In genomic region chr11:69537855-69538640, GRCh38 we compare ENCODE assay signal across 21 cellular contexts. TPM values are rescaled to one million over a fixed set of nuclear protein-coding genes. Genes with fewer than 3 reads are reported as not detected.
A peak's percentile ranks its signal among the peaks of the same experiment; 100 is the strongest.
DNase-seq lines count a peak whose midpoint lies in the region; TF ChIP-seq lines count a peak whose summit lies in the region.
"Had no signal": no experiment of that assay in that cellular context is flagged by ENCODE, and none has a peak within 500 bp of the region (broad histone marks: within the 10 kb centered on the region; RNA-seq: fewer than 3 reads in every experiment).

No MANE protein-coding gene starts in this region.

- peak; percentile 67 for DNase-seq in chondrocyte (ENCODE audit: low spot score)
- DNase-seq in mesenteric fat pad (ENCODE audit: low spot score) = peak; percentile 60
- DNase-seq in spleen = peak; percentile 65
- no peak for DNase-seq in tibial nerve (ENCODE audit: low spot score in 2 of 2)
- no peak for DNase-seq in cerebellum (ENCODE audit: low spot score)
- no peak for DNase-seq in DMS 273 treated with DMSO at 0.1 percent for 48 hours (lab: John Stamatoyannopoulos, UW)
- DNase-seq: DMS79, MM.1S, NCI-H1092, NCI-H1436 treated with DMSO at 0.1 percent for 48 hours, NCI-H2029, NCI-H446, NCI-H82, OCI-M1, SHP77 treated with DMSO at 0.1 percent for 48 hours had no signal

- no peak overlapping the region for H3K27ac Mint-ChIP-seq in chondrocyte (ENCODE audit: unreplicated experiment)
- H3K27ac Mint-ChIP-seq: CD8-positive, alpha-beta memory T cell; GM23338 had no signal

- H3K36me3 ChIP-seq in BLaER1 treated with 17β-estradiol and CSF1 and Interleukin-3, amounts not matched to agents 10 nM and 100 nM = no peaks in the 10 kb centered on the region
- H3K36me3 ChIP-seq in spleen (no peaks in the 10 kb centered on the region), tibial nerve (no peaks in the 10 kb centered on the region)

- intact Hi-C loops in spleen (cut with DNase I; ENCODE audit: low total_unique reads) = no loop called here

- no peak for TF ChIP-seq POLR2A in spleen (IDR thresholded peaks at IDR 0.05)
- TF ChIP-seq POLR2A in tibial nerve (IDR thresholded peaks at IDR 0.05) = no peak

- 0 out of 22 replicates have a peak overlapping the region, but pooled peaks of 1 of the 11 experiments have one; percentile 36 for H3K27ac ChIP-seq in BLaER1 treated with 17β-estradiol and CSF1 and Interleukin-3, amounts not matched to agents 10 nM and 100 nM
- H3K27ac ChIP-seq in spleen = no peak overlapping the region
- H3K27ac ChIP-seq in tibial nerve = no peak overlapping the region

- 83 to 95% (median 86%) methylated on average over 10 to 12 of the region's 12 CpGs for WGBS in spleen, 5 donors
- WGBS in tibial nerve, 2 donors = 87 to 92% methylated on average over 12 of the region's 12 CpGs

- no peak overlapping the region; a peak in 1 of 22 replicates for H3K9ac ChIP-seq in BLaER1 treated with 17β-estradiol and CSF1 and Interleukin-3, amounts not matched to agents 10 nM and 100 nM

- H3K27me3 Mint-ChIP-seq in chondrocyte (ENCODE audit: low read depth) = no peaks in the 10 kb centered on the region

- H3K9me3 Mint-ChIP-seq in chondrocyte (ENCODE audit: low read depth) = no peaks in the 10 kb centered on the region
- H3K9me3 Mint-ChIP-seq: CD8-positive, alpha-beta memory T cell; GM23338 had no signal

- no peaks in the 10 kb centered on the region for H3K27me3 ChIP-seq in BLaER1 treated with 17β-estradiol and CSF1 and Interleukin-3, amounts not matched to agents 10 nM and 100 nM
- H3K27me3 ChIP-seq in spleen (replicated peaks in 1 of 7) = peaks cover 0 to 4% (median 0%) of the 10 kb centered on the region in 7 donors
- H3K27me3 ChIP-seq in tibial nerve = no peaks in the 10 kb centered on the region

- no peak for TF ChIP-seq EP300 in tibial nerve (IDR thresholded peaks at IDR 0.05)

- no peak overlapping the region for H3K4me3 ChIP-seq in BLaER1 treated with 17β-estradiol and CSF1 and Interleukin-3, amounts not matched to agents 10 nM and 100 nM
- H3K4me3 ChIP-seq in spleen = no peak overlapping the region
- H3K4me3 ChIP-seq in tibial nerve = no peak overlapping the region
- H3K4me3 ChIP-seq: GM23338 had no signal

- H3K36me3 Mint-ChIP-seq in chondrocyte (ENCODE audit: low read depth) = no peaks in the 10 kb centered on the region
- H3K36me3 Mint-ChIP-seq: CD8-positive, alpha-beta memory T cell had no signal

- TF ChIP-seq CTCF in chondrocyte (IDR thresholded peaks at IDR 0.05) = no peak
- TF ChIP-seq CTCF in spleen (IDR thresholded peaks at IDR 0.05 in 8 of 11, conservative IDR thresholded peaks at IDR 0.05 in 3 of 11) = no peak
- no peak for TF ChIP-seq CTCF in tibial nerve (IDR thresholded peaks at IDR 0.05)

- H3K4me2 ChIP-seq in BLaER1 treated with 17β-estradiol and CSF1 and Interleukin-3, amounts not matched to agents 10 nM and 100 nM = peak overlapping the region; percentile 42 to 97 (median 90); a peak in 21 of 22 replicates
- H3K4me2 ChIP-seq: GM23338 had no signal

- peaks cover 27% of the 10 kb centered on the region for H3K4me1 Mint-ChIP-seq in chondrocyte (ENCODE audit: low read depth)
- H3K4me1 Mint-ChIP-seq: CD8-positive, alpha-beta memory T cell had no signal

- H3K4me1 ChIP-seq in BLaER1 treated with 17β-estradiol and CSF1 and Interleukin-3, amounts not matched to agents 10 nM and 100 nM = peaks cover 34 to 64% (median 52%) of the 10 kb centered on the region in 10 experiments
- peaks cover 8 to 39% (median 21%) of the 10 kb centered on the region in 6 donors for H3K4me1 ChIP-seq in spleen
- H3K4me1 ChIP-seq in tibial nerve = peaks cover 0 to 40% (median 15%) of the 10 kb centered on the region in 4 donors

- H4K20me1 ChIP-seq in BLaER1 treated with 17β-estradiol and CSF1 and Interleukin-3, amounts not matched to agents 10 nM and 100 nM = peaks cover 0 to 4% (median 0%) of the 10 kb centered on the region in 11 experiments; a peak in 1 of 22 replicates

- no peaks in the 10 kb centered on the region for H3K9me3 ChIP-seq in BLaER1 treated with 17β-estradiol and CSF1 and Interleukin-3, amounts not matched to agents 10 nM and 100 nM (replicated peaks in 1 of 11)
- H3K9me3 ChIP-seq in spleen = no peaks in the 10 kb centered on the region
- H3K9me3 ChIP-seq in tibial nerve = no peaks in the 10 kb centered on the region

- H3K4me3 Mint-ChIP-seq in chondrocyte (ENCODE audit: unreplicated experiment) = no peak overlapping the region
- H3K4me3 Mint-ChIP-seq: CD8-positive, alpha-beta memory T cell; GM23338 had no signal

RNA-seq across cellular contexts. Expression of gene LINC01488, which starts 56.6 kb away (rescaled TPM):
- not detected in 3 replicates for total RNA-seq in chondrocyte
- not detected for total RNA-seq in mesenteric fat pad
- total RNA-seq in spleen = not detected
- not detected for polyA plus RNA-seq in spleen
- total RNA-seq in tibial nerve = not detected
- not detected for total RNA-seq in cerebellum
- total RNA-seq: A673; CD8-positive, alpha-beta memory T cell; GM23338; LHCN-M2; RPMI7951 had no signal
- polyA plus RNA-seq: CD8-positive, alpha-beta memory T cell; GM23338 had no signal

Comparison
In these comparisons a context has a peak if more than half of its experiments do, and no peak if none do; other contexts are left out.
1. DNase-seq: peak in chondrocyte (single experiment), mesenteric fat pad (single experiment) and spleen (single experiment); none in tibial nerve (0 of 2), cerebellum (single experiment) and DMS 273 treated with DMSO at 0.1 percent for 48 hours (single experiment).